Comparison of ENCODE assay signal across 8 cellular contexts in the genomic region with DNA sequence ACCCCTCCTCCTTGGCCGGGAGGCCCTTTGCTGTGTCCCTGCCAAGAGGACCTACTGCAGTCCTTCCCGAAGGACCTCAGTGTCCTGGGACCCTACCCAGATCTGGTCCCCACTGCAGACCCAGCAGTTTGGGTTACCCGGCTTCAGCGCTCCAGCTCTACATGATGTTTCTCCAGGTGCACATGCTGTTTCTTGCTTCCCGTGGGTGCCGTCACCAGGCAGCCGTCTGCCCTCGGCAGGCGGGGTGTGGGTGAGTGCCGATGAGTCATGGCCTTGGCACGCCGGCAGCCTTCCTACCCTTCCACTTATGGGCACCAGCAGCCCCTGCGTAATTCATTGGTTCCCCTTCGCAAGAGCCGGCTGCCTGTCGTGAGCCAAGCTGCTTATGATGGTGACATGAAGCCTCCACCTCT.
DNase-seq lines count a peak whose midpoint lies in the region; ATAC-seq and TF ChIP-seq lines count a peak whose summit lies in the region.

No MANE protein-coding gene starts in this region.

- no TSS peak for BruUV-seq in PC-9 (replicated peaks; lab: Mats Ljungman, UMichigan)

- peaks cover 18% of the 10 kb centered on the region for H3K4me1 ChIP-seq in PC-9 (replicated peaks; ENCODE audit: insufficient read depth)

- H2AFZ ChIP-seq in PC-9 = no peak overlapping the region

- peaks cover 22% of the 10 kb centered on the region; the same call in 1 of the 2 replicates for H3F3A ChIP-seq in PC-9 (ENCODE audit: insufficient read depth, low read depth)

- POLR2A ChIA-PET in PC-9 (lab: Charles Lee; ENCODE audit: unreplicated experiment) = interaction anchor here (0.6 kb wide), 4 partner anchors 84 to 645 kb away, joined by 3 to 7 read pairs (median 5); a partner anchor contains a TSS

- no peaks in the 10 kb centered on the region for H3K36me3 ChIP-seq in PC-9 (ENCODE audit: low read depth)

- H3K27ac ChIP-seq in PC-9 = peak overlapping the region; percentile 63

- H4K20me1 ChIP-seq in PC-9 (ENCODE audit: insufficient read depth) = peaks cover 2% of the 10 kb centered on the region; the same call in 1 of the 2 replicates

- H3K4me3 ChIP-seq in PC-9 (no peak overlapping the region), fibroblast of mammary gland (ENCODE audit: control insufficient read depth, low read depth, low read length) (no peak overlapping the region)

- intact Hi-C loops in PC-9 (cut with micrococcal nuclease; ENCODE audit: unreplicated experiment) = loop anchor here (1.0 to 5.0 kb wide), 3 partner anchors 100 to 325 kb away; no protein-coding TSS in a partner anchor

- CTCF ChIA-PET in PC-9 (lab: Charles Lee) = interaction anchor here (0.7 to 2.0 kb wide), 9 partner anchors 8 to 322 kb away, joined by 3 to 21 read pairs (median 4); a partner anchor contains a TSS

- 0 out of 2 replicates have a peak, but pooled peaks cover 11% of the 10 kb centered on the region for H3K79me2 ChIP-seq in PC-9 (ENCODE audit: low read depth)

- in situ Hi-C loops in GM13976 (cut with MboI; ENCODE audit: low sequenced_read_pairs, unreplicated experiment) = no loop called here

- no peaks in the 10 kb centered on the region for H3K9me3 ChIP-seq in PC-9 (ENCODE audit: insufficient read depth, low read depth)

- H3K27me3 ChIP-seq in PC-9 (ENCODE audit: insufficient read depth, low read depth) = no peaks in the 10 kb centered on the region

- ATAC-seq in HG03457 (IDR thresholded peaks at IDR 0.05; ENCODE audit: unreplicated experiment) = no peak

- peak overlapping the region; percentile 80 for H3K4me2 ChIP-seq in PC-9

- DNase-seq in Daoy (ENCODE audit: low read depth) (peak; percentile 95), PC-9 (peak; percentile 90 to 91), fibroblast of mammary gland (ENCODE audit: low read depth) (peak; percentile 59), putamen (ENCODE audit: low spot score) (peak; percentile 84), GM13976 (ENCODE audit: low spot score) (no peak), HuH-7.5 (ENCODE audit: low spot score) (no peak)
- DNase-seq in activated CD4-positive, alpha-beta T cell treated with anti-CD3 and anti-CD28 coated beads, Interleukin-2, amount 50 U/mL, for 4 hours = no peak

- H3K9me2 ChIP-seq in PC-9 (ENCODE audit: insufficient read depth) = no peaks in the 10 kb centered on the region

- peak; percentile 65; the same call in 1 of the 2 replicates for TF ChIP-seq CTCF in PC-9 (conservative IDR thresholded peaks at IDR 0.05)
- no peak for TF ChIP-seq CTCF in fibroblast of mammary gland (conservative IDR thresholded peaks at IDR 0.05; ENCODE audit: control insufficient read depth, insufficient read depth, low read depth, low read length)
- TF ChIP-seq CTCF in GM13976 (IDR thresholded peaks at IDR 0.05; ENCODE audit: borderline replicate concordance, control extremely low read depth, extremely low read depth, insufficient read depth, missing control alignments) = no peak

Comparison
In these comparisons a context has a peak if more than half of its experiments do, and no peak if none do; other contexts are left out.
1. DNase-seq: peak in Daoy (single experiment), PC-9 (2 of 2), fibroblast of mammary gland (single experiment) and putamen (single experiment); none in GM13976 (single experiment), activated CD4-positive, alpha-beta T cell treated with anti-CD3 and anti-CD28 coated beads, Interleukin-2, amount 50 U/mL, for 4 hours (0 of 2) and HuH-7.5 (single experiment).